Comparison of ENCODE assay signal across 11 cellular contexts in the genomic region with DNA sequence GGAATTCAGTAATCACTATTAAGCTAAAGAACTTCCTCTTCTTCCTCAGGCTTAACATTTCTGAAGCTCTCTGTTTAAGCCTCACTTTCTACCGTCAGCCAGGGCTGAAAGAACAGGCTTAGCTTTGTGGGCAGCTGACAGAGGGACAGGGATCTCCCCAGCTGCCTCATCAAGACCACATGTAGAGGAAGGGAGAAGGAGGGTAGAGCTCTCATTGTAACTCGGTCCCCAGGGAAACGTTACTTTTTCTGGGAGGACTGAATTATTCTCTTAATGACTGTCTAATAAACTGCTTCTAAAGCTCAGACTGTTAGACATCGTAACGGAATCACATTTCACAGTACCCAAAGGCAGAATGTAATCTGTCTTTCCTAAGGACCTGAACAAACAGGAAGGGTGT.
DNase-seq lines count a peak whose midpoint lies in the region; ATAC-seq and TF ChIP-seq lines count a peak whose summit lies in the region.
"Had no signal": no experiment of that assay in that cellular context is flagged by ENCODE, and none has a peak within 500 bp of the region (broad histone marks: within the 10 kb centered on the region; RNA-seq: fewer than 3 reads in every experiment).

No MANE protein-coding gene starts in this region.

- intact Hi-C loops in dorsolateral prefrontal cortex (cut with DNase I), result no loop called here
- intact Hi-C loops in activated CD4-positive, alpha-beta T cell treated with anti-CD3 and anti-CD28 coated beads, Interleukin-2, amount 10 ng/mL, durations not matched to agents 24 days and 14 days (cut with micrococcal nuclease), result no loop called here

- H3K36me3 Mint-ChIP-seq in activated CD4-positive, alpha-beta T cell treated with anti-CD3 and anti-CD28 coated beads, Interleukin-2, amount 10 ng/mL, durations not matched to agents 24 days and 14 days (ENCODE audit: low read depth), result no peaks in the 10 kb centered on the region
- H3K36me3 Mint-ChIP-seq: IgD-negative memory B cell had no signal

- no peak overlapping the region for H3K27ac Mint-ChIP-seq in activated CD4-positive, alpha-beta T cell treated with anti-CD3 and anti-CD28 coated beads, Interleukin-2, amount 10 ng/mL, durations not matched to agents 24 days and 14 days
- H3K27ac Mint-ChIP-seq: effector memory CD8-positive, alpha-beta T cell; IgD-negative memory B cell had no signal

- H3K27me3 ChIP-seq in dorsolateral prefrontal cortex, result no peaks in the 10 kb centered on the region

- H3K27ac ChIP-seq in dorsolateral prefrontal cortex, result peak overlapping the region in 58 of 59 donors; percentile 18 to 90 (median 74)
- H3K27ac ChIP-seq: parathyroid adenoma had no signal

- DNase-seq in dorsolateral prefrontal cortex (peak in 5 of 10 donors; percentile 18 to 61 (median 58)), superior temporal gyrus (ENCODE audit: extremely low spot score) (peak; percentile 82), NOMO-1 (lab: John Stamatoyannopoulos, UW; ENCODE audit: unreplicated experiment in 2 of 2) (no peak)
- no peak for DNase-seq in activated CD4-positive, alpha-beta T cell treated with anti-CD3 and anti-CD28 coated beads, Interleukin-2, amount 10 ng/mL, durations not matched to agents 24 days and 14 days
- DNase-seq: effector memory CD8-positive, alpha-beta T cell; NCI-H524 treated with DMSO at 0.1 percent for 48 hours had no signal

- no peaks in the 10 kb centered on the region for H3K9me3 Mint-ChIP-seq in activated CD4-positive, alpha-beta T cell treated with anti-CD3 and anti-CD28 coated beads, Interleukin-2, amount 10 ng/mL, durations not matched to agents 24 days and 14 days
- H3K9me3 Mint-ChIP-seq: effector memory CD8-positive, alpha-beta T cell; IgD-negative memory B cell had no signal

- peaks cover 2% of the 10 kb centered on the region for H3K27me3 Mint-ChIP-seq in activated CD4-positive, alpha-beta T cell treated with anti-CD3 and anti-CD28 coated beads, Interleukin-2, amount 10 ng/mL, durations not matched to agents 24 days and 14 days

- peak overlapping the region in 17 of 59 donors; percentile 3 to 37 (median 20) for H3K4me3 ChIP-seq in dorsolateral prefrontal cortex

- no peak overlapping the region for H3K4me3 Mint-ChIP-seq in activated CD4-positive, alpha-beta T cell treated with anti-CD3 and anti-CD28 coated beads, Interleukin-2, amount 10 ng/mL, durations not matched to agents 24 days and 14 days
- H3K4me3 Mint-ChIP-seq: effector memory CD8-positive, alpha-beta T cell; IgD-negative memory B cell had no signal

- peak in 2 of 56 donors; percentile 11 to 26 for TF ChIP-seq CTCF in dorsolateral prefrontal cortex (IDR thresholded peaks at IDR 0.05 in 54 of 56, conservative IDR thresholded peaks at IDR 0.05 in 2 of 56; ENCODE audit: low read depth in 1 of 56, partially characterized antibody in 56 of 56)

- peaks cover 2% of the 10 kb centered on the region for H3K4me1 Mint-ChIP-seq in activated CD4-positive, alpha-beta T cell treated with anti-CD3 and anti-CD28 coated beads, Interleukin-2, amount 10 ng/mL, durations not matched to agents 24 days and 14 days

- ATAC-seq in GM21619 (IDR thresholded peaks at IDR 0.05; ENCODE audit: unreplicated experiment) (peak; percentile 52), HG03469 (IDR thresholded peaks at IDR 0.05; ENCODE audit: unreplicated experiment) (peak; percentile 39), HG03159 (IDR thresholded peaks at IDR 0.05; ENCODE audit: unreplicated experiment) (no peak)
- ATAC-seq: effector memory CD8-positive, alpha-beta T cell had no signal
